Comparison of ENCODE assay signal across 21 cellular contexts in the genomic region with DNA sequence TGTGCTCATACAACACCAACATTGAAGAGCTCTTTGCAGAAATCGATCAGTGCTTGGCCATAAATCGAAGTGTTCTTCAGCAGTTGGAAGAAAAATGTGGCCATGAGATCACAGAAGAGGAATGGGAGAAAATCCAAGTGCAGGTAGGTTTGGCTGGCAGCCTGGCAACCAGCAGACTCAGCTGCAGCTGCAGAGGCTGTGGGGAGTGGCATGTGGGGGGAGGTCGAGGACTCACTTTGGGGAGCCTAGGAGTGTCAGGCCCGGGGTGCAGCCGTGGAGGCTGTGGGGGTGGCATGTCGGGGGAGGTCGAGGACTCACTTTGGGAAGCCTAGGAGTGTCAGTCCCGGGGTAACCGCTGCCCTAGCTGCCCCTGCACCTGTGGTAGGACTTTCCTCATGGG. TPM values are rescaled to one million over a fixed set of nuclear protein-coding genes. Genes with fewer than 3 reads are reported as not detected.
"Had no signal": no experiment of that assay in that cellular context is flagged by ENCODE, and none has a peak within 500 bp of the region (broad histone marks: within the 10 kb centered on the region; RNA-seq: fewer than 3 reads in every experiment).

No MANE protein-coding gene starts in this region.

- H3K9me3 Mint-ChIP-seq: naive thymus-derived CD4-positive, alpha-beta T cell had no signal

- H3K27ac Mint-ChIP-seq: progenitor cell of endocrine pancreas had no signal

- H3K9me3 ChIP-seq: esophagus muscularis mucosa, gastrocnemius medialis, pancreas, tibial artery, upper lobe of left lung, vagina had no signal

- H3K4me3 ChIP-seq: dorsolateral prefrontal cortex, esophagus muscularis mucosa, gastrocnemius medialis, pancreas, tibial artery, upper lobe of left lung, vagina had no signal

- H3K27ac ChIP-seq: dorsolateral prefrontal cortex, epithelial cell of prostate, esophagus muscularis mucosa, gastrocnemius medialis, pancreas, tibial artery, upper lobe of left lung, vagina had no signal

- H3K27me3 Mint-ChIP-seq: naive thymus-derived CD4-positive, alpha-beta T cell; progenitor cell of endocrine pancreas had no signal

- H3K27me3 ChIP-seq: dorsolateral prefrontal cortex, esophagus muscularis mucosa, gastrocnemius medialis, pancreas, tibial artery, upper lobe of left lung, vagina had no signal

- H3K4me1 ChIP-seq: esophagus muscularis mucosa, gastrocnemius medialis, pancreas, tibial artery, upper lobe of left lung, vagina had no signal

- DNase-seq: cortex of kidney; dorsolateral prefrontal cortex; effector CD8-positive, alpha-beta T cell; gastrocnemius medialis; islet precursor cell; mammary epithelial cell; naive thymus-derived CD4-positive, alpha-beta T cell; pancreas; right cardiac atrium; small intestine; stimulated activated CD4-positive, alpha-beta T cell treated with anti-CD3 and anti-CD28 coated beads, Interleukin-12 subunit alpha, Interleukin-12 subunit beta, amount 100 ng/mL, for 4 hours; stimulated activated CD4-positive, alpha-beta T cell treated with anti-CD3 and anti-CD28 coated beads, Interleukin-2, amount 100 ng/mL, for 48 hours; stimulated activated naive CD8-positive, alpha-beta T cell treated with anti-CD3 and anti-CD28 coated beads, Interleukin-15, Interleukin-2, amounts not matched to agents 100 U/mL and 50 U/mL, for 24 hours; tibial artery had no signal

- ATAC-seq: gastrocnemius medialis; left lobe of liver; naive thymus-derived CD4-positive, alpha-beta T cell; right cardiac atrium; stimulated activated naive CD8-positive, alpha-beta T cell treated with anti-CD3 and anti-CD28 coated beads, Interleukin-15, Interleukin-2, amounts not matched to agents 100 U/mL and 50 U/mL, for 24 hours had no signal

RNA-seq across cellular contexts. Expression of gene RNF32, which starts 35.1 kb away (rescaled TPM):
- total RNA-seq: mesenteric fat pad, vagina had no signal
